In genomic region chr18:49970288-49970687, GRCh38 we compare ENCODE assay signal across 20 cellular contexts.
DNase-seq lines count a peak whose midpoint lies in the region; ATAC-seq and TF ChIP-seq lines count a peak whose summit lies in the region.
"Had no signal": no experiment of that assay in that cellular context is flagged by ENCODE, and none has a peak within 500 bp of the region (broad histone marks: within the 10 kb centered on the region; RNA-seq: fewer than 3 reads in every experiment).

No MANE protein-coding gene starts in this region.

- no peaks in the 10 kb centered on the region for H3K9me3 ChIP-seq in lower lobe of right lung
- H3K9me3 ChIP-seq: esophagus squamous epithelium, heart right ventricle, right atrium auricular region, suprapubic skin had no signal

- H3K27me3 Mint-ChIP-seq in nephron progenitor cell (ENCODE audit: low read depth, poor library complexity), result no peaks in the 10 kb centered on the region

- H3K36me3 ChIP-seq in lower lobe of right lung, result no peaks in the 10 kb centered on the region
- H3K36me3 ChIP-seq: heart right ventricle, right atrium auricular region, suprapubic skin had no signal

- H3K27ac ChIP-seq in lower lobe of right lung, result no peak overlapping the region
- H3K27ac ChIP-seq: esophagus squamous epithelium, heart right ventricle, right atrium auricular region, suprapubic skin had no signal

- H3K4me1 ChIP-seq in lower lobe of right lung, result peaks cover 7% of the 10 kb centered on the region
- H3K4me1 ChIP-seq: esophagus squamous epithelium, heart right ventricle, right atrium auricular region, suprapubic skin had no signal

- no peak overlapping the region for H3K27ac Mint-ChIP-seq in nephron progenitor cell
- H3K27ac Mint-ChIP-seq: activated naive CD8-positive, alpha-beta T cell treated with anti-CD3 and anti-CD28 coated beads, Interleukin-2, amount 10 ng/mL, durations not matched to agents 7 days and 5 days had no signal

- DNase-seq in lower lobe of right lung (no peak), NCI-H1105 (lab: John Stamatoyannopoulos, UW) (no peak), nephron progenitor cell (no peak)
- DNase-seq in stimulated activated CD4-positive, alpha-beta T cell treated with anti-CD3 and anti-CD28 coated beads, Interleukin-2, amount 100 ng/mL, for 24 hours, result no peak
- DNase-seq: activated CD4-positive, alpha-beta T cell treated with anti-CD3 and anti-CD28 coated beads for 48 hours; activated naive CD8-positive, alpha-beta T cell treated with anti-CD3 and anti-CD28 coated beads, Interleukin-2, amount 10 ng/mL, durations not matched to agents 7 days and 5 days; activated T-cell treated with anti-CD3 and anti-CD28 coated beads for 4 hours; AML-193; esophagus squamous epithelium; GF-D8; heart right ventricle; islet precursor cell; NCI-H446 treated with DMSO at 0.1 percent for 48 hours; SIG-M5 had no signal

- H3K4me1 Mint-ChIP-seq in nephron progenitor cell, result peaks cover 24% of the 10 kb centered on the region

- TF ChIP-seq CTCF in lower lobe of right lung (IDR thresholded peaks at IDR 0.05) (no peak), nephron progenitor cell (IDR thresholded peaks at IDR 0.05) (no peak)

- no peak overlapping the region for H3K4me3 ChIP-seq in lower lobe of right lung
- H3K4me3 ChIP-seq: esophagus squamous epithelium, heart right ventricle, right atrium auricular region, suprapubic skin had no signal

- H3K36me3 Mint-ChIP-seq in nephron progenitor cell (ENCODE audit: low read depth), result no peaks in the 10 kb centered on the region
- H3K36me3 Mint-ChIP-seq: activated naive CD8-positive, alpha-beta T cell treated with anti-CD3 and anti-CD28 coated beads, Interleukin-2, amount 10 ng/mL, durations not matched to agents 7 days and 5 days had no signal

- intact Hi-C loops in lower lobe of right lung (cut with DNase I), result no loop called here

- H3K27me3 ChIP-seq in lower lobe of right lung (ENCODE audit: low read depth), result no peaks in the 10 kb centered on the region
- H3K27me3 ChIP-seq: esophagus squamous epithelium, heart right ventricle, right atrium auricular region, suprapubic skin had no signal

- H3K4me3 Mint-ChIP-seq in nephron progenitor cell, result no peak overlapping the region
- H3K4me3 Mint-ChIP-seq: activated naive CD8-positive, alpha-beta T cell treated with anti-CD3 and anti-CD28 coated beads, Interleukin-2, amount 10 ng/mL, durations not matched to agents 7 days and 5 days had no signal

- H3K9me3 Mint-ChIP-seq in nephron progenitor cell, result no peaks in the 10 kb centered on the region
- H3K9me3 Mint-ChIP-seq: activated naive CD8-positive, alpha-beta T cell treated with anti-CD3 and anti-CD28 coated beads, Interleukin-2, amount 10 ng/mL, durations not matched to agents 7 days and 5 days had no signal

- ATAC-seq in GM18867 (IDR thresholded peaks at IDR 0.05; ENCODE audit: unreplicated experiment) (peak; percentile 78), GM21447 (IDR thresholded peaks at IDR 0.05; ENCODE audit: unreplicated experiment) (peak; percentile 36), HG02981 (IDR thresholded peaks at IDR 0.05; ENCODE audit: unreplicated experiment) (peak; percentile 73), HG03571 (IDR thresholded peaks at IDR 0.05; ENCODE audit: unreplicated experiment) (peak; percentile 52), lower lobe of right lung (no peak)
- ATAC-seq: heart right ventricle had no signal

Comparison
In these comparisons a context has a peak if more than half of its experiments do, and no peak if none do; other contexts are left out.
1. ATAC-seq: peak in GM18867 (single experiment), GM21447 (single experiment), HG02981 (single experiment) and HG03571 (single experiment); none in lower lobe of right lung (0 of 2).